Comparison of ENCODE assay signal across 15 cellular contexts in genomic region chr9:19935422-19935821, GRCh38.
"Had no signal": no experiment of that assay in that cellular context is flagged by ENCODE, and none has a peak within 500 bp of the region (broad histone marks: within the 10 kb centered on the region; RNA-seq: fewer than 3 reads in every experiment).

No MANE protein-coding gene starts in this region.

- H3K9me3 Mint-ChIP-seq: activated naive CD4-positive, alpha-beta T cell treated with anti-CD3 and anti-CD28 coated beads for 36 hours; activated naive CD8-positive, alpha-beta T cell treated with anti-CD3 and anti-CD28 coated beads, Interleukin-2, amount 50 U/mL, for 24 hours; activated T-helper 2 cell treated with anti-CD3 and anti-CD28 coated beads, Interferon-gamma antibody, Interleukin-2, Interleukin-4, amounts not matched to agents 10 μg/mL and 5 μg/mL and 100 μg/mL, durations not matched to agents 14 hours and 24 hours and 36 hours; dendritic cell treated with granulocyte-macrophage colony-stimulating factor and Interleukin-4, amounts not matched to agents 40 ng/mL and 50 ng/mL, for 4 days; immature natural killer cell; mesothelial cell of epicardium; stimulated activated effector memory CD8-positive, alpha-beta T cell treated with anti-CD3 and anti-CD28 coated beads, Interleukin-12 subunit alpha, Interleukin-12 subunit beta, amount 100 ng/mL, for 72 hours; T-helper 2 cell treated with Interferon-gamma antibody and Interleukin-4, amounts not matched to agents 5 μg/mL and 100 μg/mL, for 36 hours had no signal

- DNase-seq: activated CD4-positive, alpha-beta T cell treated with anti-CD3 and anti-CD28 coated beads, Interleukin-2, amount 50 U/mL, for 1 hour; activated naive CD4-positive, alpha-beta T cell treated with anti-CD3 and anti-CD28 coated beads for 36 hours; activated naive CD8-positive, alpha-beta T cell treated with anti-CD3 and anti-CD28 coated beads, Interleukin-2, amount 50 U/mL, for 24 hours; activated T-cell treated with anti-CD3 and anti-CD28 coated beads for 4 hours; aorta; effector memory CD4-positive, alpha-beta T cell; foreskin melanocyte; immature natural killer cell; pancreas had no signal

- H3K9me3 ChIP-seq: breast epithelium, pancreas had no signal

- H3K4me3 Mint-ChIP-seq: stimulated activated effector memory CD8-positive, alpha-beta T cell treated with anti-CD3 and anti-CD28 coated beads, Interleukin-12 subunit alpha, Interleukin-12 subunit beta, amount 100 ng/mL, for 72 hours; T-helper 2 cell treated with Interferon-gamma antibody and Interleukin-4, amounts not matched to agents 5 μg/mL and 100 μg/mL, for 36 hours had no signal

- ATAC-seq: activated naive CD8-positive, alpha-beta T cell treated with anti-CD3 and anti-CD28 coated beads, Interleukin-2, amount 50 U/mL, for 24 hours; stimulated activated effector memory CD8-positive, alpha-beta T cell treated with anti-CD3 and anti-CD28 coated beads, Interleukin-12 subunit alpha, Interleukin-12 subunit beta, amount 100 ng/mL, for 72 hours had no signal

- H3K4me1 ChIP-seq: breast epithelium, pancreas had no signal

- H3K27ac ChIP-seq: breast epithelium, pancreas had no signal

- H3K27me3 ChIP-seq: breast epithelium, pancreas had no signal

- H3K36me3 ChIP-seq: breast epithelium, pancreas had no signal

- H3K27ac Mint-ChIP-seq: activated naive CD4-positive, alpha-beta T cell treated with anti-CD3 and anti-CD28 coated beads for 36 hours; activated naive CD8-positive, alpha-beta T cell treated with anti-CD3 and anti-CD28 coated beads, Interleukin-2, amount 50 U/mL, for 24 hours; activated T-helper 2 cell treated with anti-CD3 and anti-CD28 coated beads, Interferon-gamma antibody, Interleukin-2, Interleukin-4, amounts not matched to agents 10 μg/mL and 5 μg/mL and 100 μg/mL, durations not matched to agents 14 hours and 24 hours and 36 hours; dendritic cell treated with granulocyte-macrophage colony-stimulating factor and Interleukin-4, amounts not matched to agents 40 ng/mL and 50 ng/mL, for 4 days; immature natural killer cell; mesothelial cell of epicardium; stimulated activated effector memory CD8-positive, alpha-beta T cell treated with anti-CD3 and anti-CD28 coated beads, Interleukin-12 subunit alpha, Interleukin-12 subunit beta, amount 100 ng/mL, for 72 hours; T-helper 2 cell treated with Interferon-gamma antibody and Interleukin-4, amounts not matched to agents 5 μg/mL and 100 μg/mL, for 36 hours had no signal

- H3K36me3 Mint-ChIP-seq: immature natural killer cell; mesothelial cell of epicardium; stimulated activated effector memory CD8-positive, alpha-beta T cell treated with anti-CD3 and anti-CD28 coated beads, Interleukin-12 subunit alpha, Interleukin-12 subunit beta, amount 100 ng/mL, for 72 hours had no signal

- H3K4me1 Mint-ChIP-seq: stimulated activated effector memory CD8-positive, alpha-beta T cell treated with anti-CD3 and anti-CD28 coated beads, Interleukin-12 subunit alpha, Interleukin-12 subunit beta, amount 100 ng/mL, for 72 hours had no signal
